ENCODE assay signal across 3 cellular contexts in genomic region chr22:41039641-41040040, GRCh38. TPM values are rescaled to one million over a fixed set of nuclear protein-coding genes. Genes with fewer than 3 reads are reported as not detected.
DNase-seq lines count a peak whose midpoint lies in the region; FAIRE-seq and TF ChIP-seq lines count a peak whose summit lies in the region.
"Not testable (repeated sequence)": the region's sequence is repeated elsewhere in the genome, so short reads cannot be mapped to it uniquely, and the experiment has no call there.

No MANE protein-coding gene starts in this region.

- peak overlapping the region; percentile 42 for H3K27ac Mint-ChIP-seq in dendritic cell treated with granulocyte-macrophage colony-stimulating factor and Interleukin-4, amounts not matched to agents 40 ng/mL and 50 ng/mL, for 4 days

- DNase-seq in kidney, result peak; percentile 10
- DNase-seq in posterior vena cava (ENCODE audit: low spot score), result peak; percentile 0

- not testable (repeated sequence) for H3K9ac ChIP-seq in kidney (ENCODE audit: low read length in 2 of 2)

- H3K4me1 Mint-ChIP-seq in dendritic cell treated with granulocyte-macrophage colony-stimulating factor and Interleukin-4, amounts not matched to agents 40 ng/mL and 50 ng/mL, for 4 days (ENCODE audit: low read depth), result peaks cover 31% of the 10 kb centered on the region

- FAIRE-seq in kidney (lab: Jason Lieb, UNC), result not testable (repeated sequence)

- not testable (repeated sequence) for H3K27me3 Mint-ChIP-seq in dendritic cell treated with granulocyte-macrophage colony-stimulating factor and Interleukin-4, amounts not matched to agents 40 ng/mL and 50 ng/mL, for 4 days

- H3K4me3 Mint-ChIP-seq in dendritic cell treated with granulocyte-macrophage colony-stimulating factor and Interleukin-4, amounts not matched to agents 40 ng/mL and 50 ng/mL, for 4 days, result not testable (repeated sequence)

- not testable (repeated sequence) for H3K4me3 ChIP-seq in kidney (ENCODE audit: low read length in 2 of 2)

- intact Hi-C loops in dendritic cell treated with granulocyte-macrophage colony-stimulating factor and Interleukin-4, amounts not matched to agents 40 ng/mL and 50 ng/mL, for 4 days (cut with micrococcal nuclease); kidney (cut with DNase I); posterior vena cava (cut with DNase I): not testable (repeated sequence)

- H3K4me1 ChIP-seq in kidney (ENCODE audit: control insufficient read depth in 1 of 2, insufficient read depth in 1 of 2, low read depth in 1 of 2, low read length in 2 of 2), result not testable (repeated sequence)

- H3K9me3 ChIP-seq in kidney (ENCODE audit: control insufficient read depth in 1 of 2, low read length in 2 of 2), result not testable (repeated sequence)

- not testable (repeated sequence) for H3K36me3 Mint-ChIP-seq in dendritic cell treated with granulocyte-macrophage colony-stimulating factor and Interleukin-4, amounts not matched to agents 40 ng/mL and 50 ng/mL, for 4 days (ENCODE audit: low read depth)

- not testable (repeated sequence) for H3K36me3 ChIP-seq in kidney (ENCODE audit: control insufficient read depth in 1 of 2, insufficient read depth in 2 of 2, low read length in 2 of 2)

- H3K27ac ChIP-seq in kidney (ENCODE audit: low read depth in 2 of 2, low read length in 2 of 2), result not testable (repeated sequence)

- TF ChIP-seq CTCF in kidney (IDR thresholded peaks at IDR 0.05; ENCODE audit: borderline replicate concordance, extremely low read depth, insufficient read depth), result not testable (repeated sequence)

- H3K9me3 Mint-ChIP-seq in dendritic cell treated with granulocyte-macrophage colony-stimulating factor and Interleukin-4, amounts not matched to agents 40 ng/mL and 50 ng/mL, for 4 days, result not testable (repeated sequence)

RNA-seq across cellular contexts. Expression of gene EP300, which starts 52.8 kb away (rescaled TPM):
- 76.8 TPM for total RNA-seq in kidney
- 4.1 TPM for polyA plus RNA-seq in kidney (ENCODE audit: insufficient read depth, low read depth, low replicate concordance)
- total RNA-seq in posterior vena cava, result 10 to 100 TPM; 48.7 to 50.9 TPM
